In genomic region chr3:171101982-171102610, GRCh38 we compare ENCODE assay signal across 1 cellular context.
TF ChIP-seq lines count a peak whose summit lies in the region.

No MANE protein-coding gene starts in this region.

TF ChIP-seq in HepG2, 621 proteins besides CTCF, POLR2A, EP300 and RAD21 (continued from another document):
- TF ChIP-seq HINFP (CRISPR knock-in tag; IDR thresholded peaks at IDR 0.05; ENCODE audit: low read depth) (no peak), NR2C2 (CRISPR knock-in tag; IDR thresholded peaks at IDR 0.05; ENCODE audit: borderline replicate concordance) (no peak), ZBTB37 (CRISPR knock-in tag; IDR thresholded peaks at IDR 0.05) (no peak), ZBTB3 (CRISPR knock-in tag; IDR thresholded peaks at IDR 0.05; ENCODE audit: borderline replicate concordance, low read depth) (no peak), JUN (CRISPR knock-in tag; IDR thresholded peaks at IDR 0.05) (no peak)
